6 cellular contexts compared by ENCODE assay signal in genomic region chr11:65613091-65613928, GRCh38. TPM values are rescaled to one million over a fixed set of nuclear protein-coding genes. Genes with fewer than 3 reads are reported as not detected.
DNase-seq lines count a peak whose midpoint lies in the region; ATAC-seq and TF ChIP-seq lines count a peak whose summit lies in the region.

No MANE protein-coding gene starts in this region.

- H3K9me3 ChIP-seq in lung (ENCODE audit: control insufficient read depth in 2 of 2, insufficient read depth in 1 of 2, low read length in 1 of 2): no peaks in the 10 kb centered on the region

- intact Hi-C loops in activated T-helper 2 cell treated with anti-CD3 and anti-CD28 coated beads, Interferon-gamma antibody, Interleukin-2, Interleukin-4, amounts not matched to agents 10 μg/mL and 5 μg/mL and 100 μg/mL, durations not matched to agents 14 hours and 24 hours and 36 hours (cut with micrococcal nuclease): no loop called here

- peaks cover 0 to 36% of the 10 kb centered on the region in 2 donors for H3K36me3 ChIP-seq in lung (ENCODE audit: control insufficient read depth in 2 of 2, insufficient read depth in 2 of 2, low read length in 2 of 2)

- no peaks in the 10 kb centered on the region for H3K9me3 Mint-ChIP-seq in activated T-helper 2 cell treated with anti-CD3 and anti-CD28 coated beads, Interferon-gamma antibody, Interleukin-2, Interleukin-4, amounts not matched to agents 10 μg/mL and 5 μg/mL and 100 μg/mL, durations not matched to agents 14 hours and 24 hours and 36 hours

- DNase-seq in activated T-helper 2 cell treated with anti-CD3 and anti-CD28 coated beads, Interferon-gamma antibody, Interleukin-2, Interleukin-4, amounts not matched to agents 10 μg/mL and 5 μg/mL and 100 μg/mL, durations not matched to agents 14 hours and 24 hours and 36 hours (ENCODE audit: low spot score): peak; percentile 21
- no peak for DNase-seq in lung (ENCODE audit: low spot score)
- no peak for DNase-seq in omental fat pad (ENCODE audit: low spot score)

- H3K27me3 ChIP-seq in lung (ENCODE audit: control insufficient read depth, insufficient read depth): no peaks in the 10 kb centered on the region

- H3K4me1 Mint-ChIP-seq in activated T-helper 2 cell treated with anti-CD3 and anti-CD28 coated beads, Interferon-gamma antibody, Interleukin-2, Interleukin-4, amounts not matched to agents 10 μg/mL and 5 μg/mL and 100 μg/mL, durations not matched to agents 14 hours and 24 hours and 36 hours (ENCODE audit: low read depth): peaks cover 39% of the 10 kb centered on the region

- TF ChIP-seq POLR2A in GM18951 (IDR thresholded peaks at IDR 0.05; ENCODE audit: extremely low read depth, insufficient read depth, insufficient read length): peak; percentile 16

- H3K27ac Mint-ChIP-seq in activated T-helper 2 cell treated with anti-CD3 and anti-CD28 coated beads, Interferon-gamma antibody, Interleukin-2, Interleukin-4, amounts not matched to agents 10 μg/mL and 5 μg/mL and 100 μg/mL, durations not matched to agents 14 hours and 24 hours and 36 hours: peak overlapping the region; percentile 63

- ATAC-seq in lung (ENCODE audit: insufficient read depth, low FRiP score) (no peak), GM18870 (IDR thresholded peaks at IDR 0.05; ENCODE audit: unreplicated experiment) (no peak), omental fat pad (ENCODE audit: low FRiP score) (no peak), HG03378 (IDR thresholded peaks at IDR 0.05; ENCODE audit: unreplicated experiment) (no peak)

- H3K4me3 ChIP-seq in lung: peak overlapping the region; percentile 69

- peak overlapping the region; percentile 94 to 97 for H3K27ac ChIP-seq in lung (ENCODE audit: low read depth in 1 of 2, low read length in 1 of 2)

- peaks cover 6 to 23% of the 10 kb centered on the region in 2 donors for H3K4me1 ChIP-seq in lung (ENCODE audit: control insufficient read depth in 2 of 2, insufficient read depth in 2 of 2, low read length in 2 of 2)

- TF ChIP-seq CTCF in lung (IDR thresholded peaks at IDR 0.05; ENCODE audit: control extremely low read depth, extremely low read depth) (no peak), omental fat pad (IDR thresholded peaks at IDR 0.05) (no peak)

- 13 to 15% methylated on average over 41 to 43 of the region's 43 CpGs for WGBS in lung, 2 donors

- H3K36me3 Mint-ChIP-seq in activated T-helper 2 cell treated with anti-CD3 and anti-CD28 coated beads, Interferon-gamma antibody, Interleukin-2, Interleukin-4, amounts not matched to agents 10 μg/mL and 5 μg/mL and 100 μg/mL, durations not matched to agents 14 hours and 24 hours and 36 hours (ENCODE audit: low read depth): peaks cover 49% of the 10 kb centered on the region

- in situ Hi-C loops in GM18951 (cut with MboI; ENCODE audit: low sequenced_read_pairs, unreplicated experiment): no loop called here

- H3K27me3 Mint-ChIP-seq in activated T-helper 2 cell treated with anti-CD3 and anti-CD28 coated beads, Interferon-gamma antibody, Interleukin-2, Interleukin-4, amounts not matched to agents 10 μg/mL and 5 μg/mL and 100 μg/mL, durations not matched to agents 14 hours and 24 hours and 36 hours (ENCODE audit: low read depth): no peaks in the 10 kb centered on the region

- H3K4me3 Mint-ChIP-seq in activated T-helper 2 cell treated with anti-CD3 and anti-CD28 coated beads, Interferon-gamma antibody, Interleukin-2, Interleukin-4, amounts not matched to agents 10 μg/mL and 5 μg/mL and 100 μg/mL, durations not matched to agents 14 hours and 24 hours and 36 hours (ENCODE audit: low read depth): peak overlapping the region; percentile 92

RNA-seq across cellular contexts. Expression of gene MAP3K11, which starts 0.7 kb away (rescaled TPM):
- total RNA-seq in activated T-helper 2 cell treated with anti-CD3 and anti-CD28 coated beads, Interferon-gamma antibody, Interleukin-2, Interleukin-4, amounts not matched to agents 10 μg/mL and 5 μg/mL and 100 μg/mL, durations not matched to agents 14 hours and 24 hours and 36 hours: 84.6 and 88.6 TPM in 2 replicates
- total RNA-seq in lung (100 to 1,000 TPM in 1 of 2 donors, 10 to 100 TPM in 1; 60.0 to 108 TPM), omental fat pad (10 to 100 TPM; 29.6 to 69.5 (median 44.8) TPM)
- 10 to 100 TPM; 68.5 to 80.1 TPM for polyA plus RNA-seq in lung

RNA-seq across cellular contexts. Expression of gene PCNX3, which starts 2.3 kb away (rescaled TPM):
- 40.1 and 43.6 TPM in 2 replicates for total RNA-seq in activated T-helper 2 cell treated with anti-CD3 and anti-CD28 coated beads, Interferon-gamma antibody, Interleukin-2, Interleukin-4, amounts not matched to agents 10 μg/mL and 5 μg/mL and 100 μg/mL, durations not matched to agents 14 hours and 24 hours and 36 hours
- 10 to 100 TPM; 13.9 to 53.8 TPM for total RNA-seq in lung
- 10 to 100 TPM; 16.1 to 24.8 TPM for polyA plus RNA-seq in lung
- 10 to 100 TPM; 15.8 to 25.1 (median 20.7) TPM for total RNA-seq in omental fat pad

RNA-seq across cellular contexts. Expression of gene KCNK7, which starts 17.7 kb away (rescaled TPM):
- total RNA-seq in activated T-helper 2 cell treated with anti-CD3 and anti-CD28 coated beads, Interferon-gamma antibody, Interleukin-2, Interleukin-4, amounts not matched to agents 10 μg/mL and 5 μg/mL and 100 μg/mL, durations not matched to agents 14 hours and 24 hours and 36 hours: 0.78 and 2.0 TPM in 2 replicates
- total RNA-seq in lung (1 to 10 TPM in 1 of 2 donors, under 1 TPM in 1; 0.46 to 1.1 TPM), omental fat pad (1 to 10 TPM in 3 of 4 donors, not detected in 1; 1.1 to 1.7 (median 1.5) TPM)
- polyA plus RNA-seq in lung: 1 to 10 TPM; 1.5 to 2.8 TPM

RNA-seq across cellular contexts. Expression of gene SIPA1, which starts 24.6 kb away (rescaled TPM):
- total RNA-seq in activated T-helper 2 cell treated with anti-CD3 and anti-CD28 coated beads, Interferon-gamma antibody, Interleukin-2, Interleukin-4, amounts not matched to agents 10 μg/mL and 5 μg/mL and 100 μg/mL, durations not matched to agents 14 hours and 24 hours and 36 hours: 128 and 135 TPM in 2 replicates
- total RNA-seq in lung (10 to 100 TPM; 39.7 to 82.8 TPM), omental fat pad (10 to 100 TPM; 19.3 to 60.5 (median 33.3) TPM)
- polyA plus RNA-seq in lung: 100 to 1,000 TPM in 1 of 2 donors, 10 to 100 TPM in 1; 82.8 to 102 TPM

RNA-seq across cellular contexts. Expression of gene EHBP1L1, which starts 37.5 kb away (rescaled TPM):
- total RNA-seq in activated T-helper 2 cell treated with anti-CD3 and anti-CD28 coated beads, Interferon-gamma antibody, Interleukin-2, Interleukin-4, amounts not matched to agents 10 μg/mL and 5 μg/mL and 100 μg/mL, durations not matched to agents 14 hours and 24 hours and 36 hours: 163 and 168 TPM in 2 replicates
- 100 to 1,000 TPM in 1 of 2 donors, 10 to 100 TPM in 1; 58.3 to 154 TPM for total RNA-seq in lung
- 100 to 1,000 TPM in 1 of 2 donors, 10 to 100 TPM in 1; 49.8 to 125 TPM for polyA plus RNA-seq in lung
- 100 to 1,000 TPM in 1 of 4 donors, 10 to 100 TPM in 3; 21.2 to 125 (median 65.6) TPM for total RNA-seq in omental fat pad
